Comparison of ENCODE assay signal across 8 cellular contexts in genomic region chr1:116817582-116818064, GRCh38.
DNase-seq lines count a peak whose midpoint lies in the region; ATAC-seq and TF ChIP-seq lines count a peak whose summit lies in the region.

No MANE protein-coding gene starts in this region.

- no peaks in the 10 kb centered on the region for H3K4me1 ChIP-seq in Caco-2

- intact Hi-C loops in Caco-2 (cut with micrococcal nuclease; ENCODE audit: unreplicated experiment) (loop anchor here (1.0 to 2.0 kb wide), 2 partner anchors 80 to 243 kb away; no protein-coding TSS in a partner anchor), head of caudate nucleus (cut with DNase I) (no loop called here)

- no peaks in the 10 kb centered on the region for H3K27me3 ChIP-seq in Caco-2 (replicated peaks; ENCODE audit: control insufficient read depth, insufficient read depth, low read length)

- no TSS peak for BruUV-seq in Caco-2 (replicated peaks; lab: Mats Ljungman, UMichigan)

- peak; percentile 65 for ATAC-seq in activated T-helper 17 cell treated with anti-CD3 and anti-CD28 coated beads, Interleukin-2, amount 50 U/mL, for 72 hours (replicated peaks)
- ATAC-seq in HG02623 (IDR thresholded peaks at IDR 0.05; ENCODE audit: unreplicated experiment): no peak
- ATAC-seq in GM19467 (IDR thresholded peaks at IDR 0.05; ENCODE audit: unreplicated experiment): no peak

- H3K9me3 Mint-ChIP-seq in Caco-2 (ENCODE audit: unreplicated experiment): peaks cover 4% of the 10 kb centered on the region
- H3K9me3 Mint-ChIP-seq in activated T-helper 17 cell treated with anti-CD3 and anti-CD28 coated beads, Interleukin-2, amount 50 U/mL, for 72 hours: peaks cover 8% of the 10 kb centered on the region

- no peaks in the 10 kb centered on the region for H3K9me3 ChIP-seq in Caco-2

- H3K27me3 Mint-ChIP-seq in Caco-2 (ENCODE audit: insufficient read depth, unreplicated experiment): no peaks in the 10 kb centered on the region
- H3K27me3 Mint-ChIP-seq in activated T-helper 17 cell treated with anti-CD3 and anti-CD28 coated beads, Interleukin-2, amount 50 U/mL, for 72 hours: no peaks in the 10 kb centered on the region

- no peaks in the 10 kb centered on the region for H3K4me1 Mint-ChIP-seq in Caco-2 (ENCODE audit: low read depth, unreplicated experiment)
- peaks cover 30% of the 10 kb centered on the region for H3K4me1 Mint-ChIP-seq in activated T-helper 17 cell treated with anti-CD3 and anti-CD28 coated beads, Interleukin-2, amount 50 U/mL, for 72 hours

- DNase-seq in Caco-2: peak; percentile 71 to 74
- DNase-seq in HFF-Myc (ENCODE audit: extremely low read depth, low read depth): peak; percentile 52
- peak; percentile 21 for DNase-seq in RPMI8226
- peak in 30 of 42 donors; percentile 10 to 58 (median 29) for DNase-seq in head of caudate nucleus
- DNase-seq in stimulated activated CD4-positive, alpha-beta T cell treated with anti-CD3 and anti-CD28 coated beads, TNF-alpha, amount 100 ng/mL, for 24 hours (ENCODE audit: low read depth in 3 of 3): peak; percentile 54 to 77 (median 60)

- POLR2A ChIA-PET in Caco-2 (lab: Charles Lee): no interaction called here

- no peaks in the 10 kb centered on the region for H3K36me3 ChIP-seq in Caco-2 (ENCODE audit: control insufficient read depth, insufficient read depth, low read length)

- no peak overlapping the region for H3K4me3 Mint-ChIP-seq in Caco-2 (ENCODE audit: unreplicated experiment)
- H3K4me3 Mint-ChIP-seq in activated T-helper 17 cell treated with anti-CD3 and anti-CD28 coated beads, Interleukin-2, amount 50 U/mL, for 72 hours: peak overlapping the region; percentile 86

- H3K27ac Mint-ChIP-seq in Caco-2 (ENCODE audit: unreplicated experiment): no peak overlapping the region
- H3K27ac Mint-ChIP-seq in activated T-helper 17 cell treated with anti-CD3 and anti-CD28 coated beads, Interleukin-2, amount 50 U/mL, for 72 hours: peak overlapping the region; percentile 97

- TF ChIP-seq CTCF in Caco-2 (IDR thresholded peaks at IDR 0.05; ENCODE audit: insufficient read depth in 1 of 2, low read depth in 1 of 2, low read length in 1 of 2, severe bottlenecking in 1 of 2, unreplicated experiment in 1 of 2) (peak; percentile 53 to 59), HFF-Myc (IDR thresholded peaks at IDR 0.05; ENCODE audit: low read depth, low read length, missing control alignments) (peak; percentile 80)

- CTCF ChIA-PET in Caco-2 (lab: Charles Lee): interaction anchor here (0.6 kb wide), 2 partner anchors 53 to 243 kb away, joined by 3 read pairs; no protein-coding TSS in a partner anchor

- H3K4me3 ChIP-seq in Caco-2 (ENCODE audit: low read depth, low read length) (no peak overlapping the region), HFF-Myc (replicated peaks; ENCODE audit: low read depth, low read length) (no peak overlapping the region)

- no peaks in the 10 kb centered on the region for H3K36me3 Mint-ChIP-seq in Caco-2 (ENCODE audit: insufficient read depth, unreplicated experiment)
- H3K36me3 Mint-ChIP-seq in activated T-helper 17 cell treated with anti-CD3 and anti-CD28 coated beads, Interleukin-2, amount 50 U/mL, for 72 hours (ENCODE audit: low read depth): no peaks in the 10 kb centered on the region

Comparison
In these comparisons a context has a peak if more than half of its experiments do, and no peak if none do; other contexts are left out.
1. DNase-seq: peak in every context shown above with its lines; median percentile 72 in Caco-2; 60 in stimulated activated CD4-positive, alpha-beta T cell treated with anti-CD3 and anti-CD28 coated beads, TNF-alpha, amount 100 ng/mL, for 24 hours; 52 in HFF-Myc; 29 in head of caudate nucleus; 21 in RPMI8226.